In the genomic region with DNA sequence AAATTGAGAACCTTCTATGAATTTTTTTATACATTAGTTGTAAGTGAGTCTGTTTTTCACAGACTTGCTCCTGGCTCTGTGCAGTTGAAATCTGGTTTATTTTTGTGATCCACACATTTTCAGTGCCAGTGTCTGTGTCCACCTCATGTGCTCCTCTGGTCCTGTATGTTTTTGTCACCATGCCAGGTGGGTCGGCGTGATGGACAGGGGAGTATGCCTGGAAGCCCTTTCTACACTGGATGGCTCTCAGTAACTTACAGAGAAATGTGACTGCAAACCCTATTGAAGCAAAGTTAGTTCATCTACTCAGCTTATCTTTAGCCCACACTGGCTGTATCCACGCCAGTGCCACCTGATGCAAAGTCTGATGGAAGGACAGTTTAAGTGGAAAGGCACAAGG, we compare ENCODE assay signal across 1 cellular context.
TF ChIP-seq lines count a peak whose summit lies in the region.

No MANE protein-coding gene starts in this region.

TF ChIP-seq in HepG2, 621 proteins besides CTCF, POLR2A, EP300 and RAD21:
- TF ChIP-seq, protein P1, sequence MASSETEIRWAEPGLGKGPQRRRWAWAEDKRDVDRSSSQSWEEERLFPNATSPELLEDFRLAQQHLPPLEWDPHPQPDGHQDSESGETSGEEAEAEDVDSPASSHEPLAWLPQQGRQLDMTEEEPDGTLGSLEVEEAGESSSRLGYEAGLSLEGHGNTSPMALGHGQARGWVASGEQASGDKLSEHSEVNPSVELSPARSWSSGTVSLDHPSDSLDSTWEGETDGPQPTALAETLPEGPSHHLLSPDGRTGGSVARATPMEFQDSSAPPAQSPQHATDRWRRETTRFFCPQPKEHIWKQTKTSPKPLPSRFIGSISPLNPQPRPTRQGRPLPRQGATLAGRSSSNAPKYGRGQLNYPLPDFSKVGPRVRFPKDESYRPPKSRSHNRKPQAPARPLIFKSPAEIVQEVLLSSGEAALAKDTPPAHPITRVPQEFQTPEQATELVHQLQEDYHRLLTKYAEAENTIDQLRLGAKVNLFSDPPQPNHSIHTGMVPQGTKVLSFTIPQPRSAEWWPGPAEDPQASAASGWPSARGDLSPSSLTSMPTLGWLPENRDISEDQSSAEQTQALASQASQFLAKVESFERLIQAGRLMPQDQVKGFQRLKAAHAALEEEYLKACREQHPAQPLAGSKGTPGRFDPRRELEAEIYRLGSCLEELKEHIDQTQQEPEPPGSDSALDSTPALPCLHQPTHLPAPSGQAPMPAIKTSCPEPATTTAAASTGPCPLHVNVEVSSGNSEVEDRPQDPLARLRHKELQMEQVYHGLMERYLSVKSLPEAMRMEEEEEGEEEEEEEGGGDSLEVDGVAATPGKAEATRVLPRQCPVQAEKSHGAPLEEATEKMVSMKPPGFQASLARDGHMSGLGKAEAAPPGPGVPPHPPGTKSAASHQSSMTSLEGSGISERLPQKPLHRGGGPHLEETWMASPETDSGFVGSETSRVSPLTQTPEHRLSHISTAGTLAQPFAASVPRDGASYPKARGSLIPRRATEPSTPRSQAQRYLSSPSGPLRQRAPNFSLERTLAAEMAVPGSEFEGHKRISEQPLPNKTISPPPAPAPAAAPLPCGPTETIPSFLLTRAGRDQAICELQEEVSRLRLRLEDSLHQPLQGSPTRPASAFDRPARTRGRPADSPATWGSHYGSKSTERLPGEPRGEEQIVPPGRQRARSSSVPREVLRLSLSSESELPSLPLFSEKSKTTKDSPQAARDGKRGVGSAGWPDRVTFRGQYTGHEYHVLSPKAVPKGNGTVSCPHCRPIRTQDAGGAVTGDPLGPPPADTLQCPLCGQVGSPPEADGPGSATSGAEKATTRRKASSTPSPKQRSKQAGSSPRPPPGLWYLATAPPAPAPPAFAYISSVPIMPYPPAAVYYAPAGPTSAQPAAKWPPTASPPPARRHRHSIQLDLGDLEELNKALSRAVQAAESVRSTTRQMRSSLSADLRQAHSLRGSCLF (CRISPR knock-in tag; IDR thresholded peaks at IDR 0.05; ENCODE audit: borderline replicate concordance): no peak
- TF ChIP-seq ZNF224 (CRISPR knock-in tag; IDR thresholded peaks at IDR 0.05) (no peak), ZFP36L2 (CRISPR knock-in tag; IDR thresholded peaks at IDR 0.05) (no peak), ZZZ3 (CRISPR knock-in tag; IDR thresholded peaks at IDR 0.05; ENCODE audit: borderline replicate concordance) (no peak), ZFAT (CRISPR knock-in tag; conservative IDR thresholded peaks at IDR 0.05) (no peak), NCOA5 (CRISPR knock-in tag; IDR thresholded peaks at IDR 0.05) (no peak)
- TF ChIP-seq, protein P2, sequence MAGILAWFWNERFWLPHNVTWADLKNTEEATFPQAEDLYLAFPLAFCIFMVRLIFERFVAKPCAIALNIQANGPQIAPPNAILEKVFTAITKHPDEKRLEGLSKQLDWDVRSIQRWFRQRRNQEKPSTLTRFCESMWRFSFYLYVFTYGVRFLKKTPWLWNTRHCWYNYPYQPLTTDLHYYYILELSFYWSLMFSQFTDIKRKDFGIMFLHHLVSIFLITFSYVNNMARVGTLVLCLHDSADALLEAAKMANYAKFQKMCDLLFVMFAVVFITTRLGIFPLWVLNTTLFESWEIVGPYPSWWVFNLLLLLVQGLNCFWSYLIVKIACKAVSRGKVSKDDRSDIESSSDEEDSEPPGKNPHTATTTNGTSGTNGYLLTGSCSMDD (CRISPR knock-in tag; IDR thresholded peaks at IDR 0.05): no peak
- TF ChIP-seq, protein P3, sequence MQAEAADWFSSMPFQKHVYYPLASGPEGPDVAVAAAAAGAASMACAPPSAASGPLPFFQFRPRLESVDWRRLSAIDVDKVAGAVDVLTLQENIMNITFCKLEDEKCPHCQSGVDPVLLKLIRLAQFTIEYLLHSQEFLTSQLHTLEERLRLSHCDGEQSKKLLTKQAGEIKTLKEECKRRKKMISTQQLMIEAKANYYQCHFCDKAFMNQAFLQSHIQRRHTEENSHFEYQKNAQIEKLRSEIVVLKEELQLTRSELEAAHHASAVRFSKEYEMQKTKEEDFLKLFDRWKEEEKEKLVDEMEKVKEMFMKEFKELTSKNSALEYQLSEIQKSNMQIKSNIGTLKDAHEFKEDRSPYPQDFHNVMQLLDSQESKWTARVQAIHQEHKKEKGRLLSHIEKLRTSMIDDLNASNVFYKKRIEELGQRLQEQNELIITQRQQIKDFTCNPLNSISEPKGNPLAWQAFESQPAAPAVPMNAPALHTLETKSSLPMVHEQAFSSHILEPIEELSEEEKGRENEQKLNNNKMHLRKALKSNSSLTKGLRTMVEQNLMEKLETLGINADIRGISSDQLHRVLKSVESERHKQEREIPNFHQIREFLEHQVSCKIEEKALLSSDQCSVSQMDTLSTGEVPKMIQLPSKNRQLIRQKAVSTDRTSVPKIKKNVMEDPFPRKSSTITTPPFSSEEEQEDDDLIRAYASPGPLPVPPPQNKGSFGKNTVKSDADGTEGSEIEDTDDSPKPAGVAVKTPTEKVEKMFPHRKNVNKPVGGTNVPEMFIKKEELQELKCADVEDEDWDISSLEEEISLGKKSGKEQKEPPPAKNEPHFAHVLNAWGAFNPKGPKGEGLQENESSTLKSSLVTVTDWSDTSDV (CRISPR knock-in tag; IDR thresholded peaks at IDR 0.05): no peak
- TF ChIP-seq, protein P4, sequence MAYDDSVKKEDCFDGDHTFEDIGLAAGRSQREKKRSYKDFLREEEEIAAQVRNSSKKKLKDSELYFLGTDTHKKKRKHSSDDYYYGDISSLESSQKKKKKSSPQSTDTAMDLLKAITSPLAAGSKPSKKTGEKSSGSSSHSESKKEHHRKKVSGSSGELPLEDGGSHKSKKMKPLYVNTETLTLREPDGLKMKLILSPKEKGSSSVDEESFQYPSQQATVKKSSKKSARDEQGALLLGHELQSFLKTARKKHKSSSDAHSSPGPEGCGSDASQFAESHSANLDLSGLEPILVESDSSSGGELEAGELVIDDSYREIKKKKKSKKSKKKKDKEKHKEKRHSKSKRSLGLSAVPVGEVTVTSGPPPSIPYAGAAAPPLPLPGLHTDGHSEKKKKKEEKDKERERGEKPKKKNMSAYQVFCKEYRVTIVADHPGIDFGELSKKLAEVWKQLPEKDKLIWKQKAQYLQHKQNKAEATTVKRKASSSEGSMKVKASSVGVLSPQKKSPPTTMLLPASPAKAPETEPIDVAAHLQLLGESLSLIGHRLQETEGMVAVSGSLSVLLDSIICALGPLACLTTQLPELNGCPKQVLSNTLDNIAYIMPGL (CRISPR knock-in tag; IDR thresholded peaks at IDR 0.05; ENCODE audit: borderline replicate concordance in 1 of 2, low read depth in 1 of 2): no peak
- TF ChIP-seq, protein P5, sequence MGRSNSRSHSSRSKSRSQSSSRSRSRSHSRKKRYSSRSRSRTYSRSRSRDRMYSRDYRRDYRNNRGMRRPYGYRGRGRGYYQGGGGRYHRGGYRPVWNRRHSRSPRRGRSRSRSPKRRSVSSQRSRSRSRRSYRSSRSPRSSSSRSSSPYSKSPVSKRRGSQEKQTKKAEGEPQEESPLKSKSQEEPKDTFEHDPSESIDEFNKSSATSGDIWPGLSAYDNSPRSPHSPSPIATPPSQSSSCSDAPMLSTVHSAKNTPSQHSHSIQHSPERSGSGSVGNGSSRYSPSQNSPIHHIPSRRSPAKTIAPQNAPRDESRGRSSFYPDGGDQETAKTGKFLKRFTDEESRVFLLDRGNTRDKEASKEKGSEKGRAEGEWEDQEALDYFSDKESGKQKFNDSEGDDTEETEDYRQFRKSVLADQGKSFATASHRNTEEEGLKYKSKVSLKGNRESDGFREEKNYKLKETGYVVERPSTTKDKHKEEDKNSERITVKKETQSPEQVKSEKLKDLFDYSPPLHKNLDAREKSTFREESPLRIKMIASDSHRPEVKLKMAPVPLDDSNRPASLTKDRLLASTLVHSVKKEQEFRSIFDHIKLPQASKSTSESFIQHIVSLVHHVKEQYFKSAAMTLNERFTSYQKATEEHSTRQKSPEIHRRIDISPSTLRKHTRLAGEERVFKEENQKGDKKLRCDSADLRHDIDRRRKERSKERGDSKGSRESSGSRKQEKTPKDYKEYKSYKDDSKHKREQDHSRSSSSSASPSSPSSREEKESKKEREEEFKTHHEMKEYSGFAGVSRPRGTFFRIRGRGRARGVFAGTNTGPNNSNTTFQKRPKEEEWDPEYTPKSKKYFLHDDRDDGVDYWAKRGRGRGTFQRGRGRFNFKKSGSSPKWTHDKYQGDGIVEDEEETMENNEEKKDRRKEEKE (IDR thresholded peaks at IDR 0.05): no peak
- TF ChIP-seq, protein P6, sequence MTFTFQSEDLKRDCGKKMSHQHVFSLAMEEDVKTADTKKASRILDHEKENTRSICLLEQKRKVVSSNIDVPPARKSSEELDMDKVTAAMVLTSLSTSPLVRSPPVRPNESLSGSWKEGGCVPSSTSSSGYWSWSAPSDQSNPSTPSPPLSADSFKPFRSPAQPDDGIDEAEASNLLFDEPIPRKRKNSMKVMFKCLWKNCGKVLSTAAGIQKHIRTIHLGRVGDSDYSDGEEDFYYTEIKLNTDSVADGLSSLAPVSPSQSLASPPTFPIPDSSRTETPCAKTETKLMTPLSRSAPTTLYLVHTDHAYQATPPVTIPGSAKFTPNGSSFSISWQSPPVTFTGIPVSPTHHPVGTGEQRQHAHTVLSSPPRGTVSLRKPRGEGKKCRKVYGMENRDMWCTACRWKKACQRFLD (CRISPR knock-in tag; IDR thresholded peaks at IDR 0.05; ENCODE audit: borderline replicate concordance): no peak
- TF ChIP-seq, protein P7, sequence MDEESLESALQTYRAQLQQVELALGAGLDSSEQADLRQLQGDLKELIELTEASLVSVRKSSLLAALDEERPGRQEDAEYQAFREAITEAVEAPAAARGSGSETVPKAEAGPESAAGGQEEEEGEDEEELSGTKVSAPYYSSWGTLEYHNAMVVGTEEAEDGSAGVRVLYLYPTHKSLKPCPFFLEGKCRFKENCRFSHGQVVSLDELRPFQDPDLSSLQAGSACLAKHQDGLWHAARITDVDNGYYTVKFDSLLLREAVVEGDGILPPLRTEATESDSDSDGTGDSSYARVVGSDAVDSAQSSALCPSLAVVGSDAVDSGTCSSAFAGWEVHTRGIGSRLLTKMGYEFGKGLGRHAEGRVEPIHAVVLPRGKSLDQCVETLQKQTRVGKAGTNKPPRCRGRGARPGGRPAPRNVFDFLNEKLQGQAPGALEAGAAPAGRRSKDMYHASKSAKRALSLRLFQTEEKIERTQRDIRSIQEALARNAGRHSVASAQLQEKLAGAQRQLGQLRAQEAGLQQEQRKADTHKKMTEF (CRISPR knock-in tag; IDR thresholded peaks at IDR 0.05): no peak
